Comparison of ENCODE assay signal across 17 cellular contexts in genomic region chr2:23530909-23531276, GRCh38.
A peak's percentile ranks its signal among the peaks of the same experiment; 100 is the strongest.
DNase-seq lines count a peak whose midpoint lies in the region; ATAC-seq, FAIRE-seq and TF ChIP-seq lines count a peak whose summit lies in the region.
"Had no signal": no experiment of that assay in that cellular context is flagged by ENCODE, and none has a peak within 500 bp of the region (broad histone marks: within the 10 kb centered on the region; RNA-seq: fewer than 3 reads in every experiment).

No MANE protein-coding gene starts in this region.

- H3K4me3 Mint-ChIP-seq in activated CD8-positive, alpha-beta T cell treated with anti-CD3 and anti-CD28 coated beads, Interleukin-2, amount 10 ng/mL, durations not matched to agents 7 days and 5 days = peak overlapping the region; percentile 16
- H3K4me3 Mint-ChIP-seq in activated CD8-positive, alpha-beta T cell treated with anti-CD3 and anti-CD28 coated beads for 36 hours = no peak overlapping the region
- H3K4me3 Mint-ChIP-seq in neural crest cell = no peak overlapping the region

- no peaks in the 10 kb centered on the region for H3K9me3 ChIP-seq in aorta (ENCODE audit: control insufficient read depth, low read length)
- H3K9me3 ChIP-seq: BE2C, SJCRH30 had no signal

- H3K27ac Mint-ChIP-seq in activated CD8-positive, alpha-beta T cell treated with anti-CD3 and anti-CD28 coated beads, Interleukin-2, amount 10 ng/mL, durations not matched to agents 7 days and 5 days = no peak overlapping the region
- H3K27ac Mint-ChIP-seq in activated CD8-positive, alpha-beta T cell treated with anti-CD3 and anti-CD28 coated beads for 36 hours = no peak overlapping the region
- H3K27ac Mint-ChIP-seq in neural crest cell (ENCODE audit: unreplicated experiment) = peak overlapping the region; percentile 24

- CTCF ChIA-PET in activated CD8-positive, alpha-beta T cell treated with anti-CD3 and anti-CD28 coated beads, Interleukin-2, amount 10 ng/mL, durations not matched to agents 7 days and 5 days (lab: Charles Lee) = interaction anchor here (1.1 kb wide), 1 partner anchor 21 kb away, joined by 3 read pairs; no protein-coding TSS in a partner anchor
- CTCF ChIA-PET in activated CD8-positive, alpha-beta T cell treated with anti-CD3 and anti-CD28 coated beads for 36 hours (lab: Charles Lee) = no interaction called here

- H3K9me3 Mint-ChIP-seq in activated CD8-positive, alpha-beta T cell treated with anti-CD3 and anti-CD28 coated beads, Interleukin-2, amount 10 ng/mL, durations not matched to agents 7 days and 5 days (ENCODE audit: insufficient read depth) = no peaks in the 10 kb centered on the region
- no peaks in the 10 kb centered on the region for H3K9me3 Mint-ChIP-seq in activated CD8-positive, alpha-beta T cell treated with anti-CD3 and anti-CD28 coated beads for 36 hours
- no peaks in the 10 kb centered on the region for H3K9me3 Mint-ChIP-seq in neural crest cell
- H3K9me3 Mint-ChIP-seq: CD4-positive, alpha-beta memory T cell had no signal

- WGBS in aorta, 2 donors = 90 to 93% methylated on average over 5 of the region's 5 CpGs

- peaks cover 57% of the 10 kb centered on the region for H3K4me1 Mint-ChIP-seq in activated CD8-positive, alpha-beta T cell treated with anti-CD3 and anti-CD28 coated beads, Interleukin-2, amount 10 ng/mL, durations not matched to agents 7 days and 5 days (ENCODE audit: low read depth)
- H3K4me1 Mint-ChIP-seq in activated CD8-positive, alpha-beta T cell treated with anti-CD3 and anti-CD28 coated beads for 36 hours (ENCODE audit: low read depth) = peaks cover 34% of the 10 kb centered on the region
- H3K4me1 Mint-ChIP-seq in neural crest cell = peaks cover 28% of the 10 kb centered on the region

- no peak overlapping the region for H3K27ac ChIP-seq in aorta (ENCODE audit: low read depth in 1 of 2, low read length in 2 of 2)
- H3K27ac ChIP-seq: KMS-11, RWPE1, SJCRH30 had no signal

- no peaks in the 10 kb centered on the region for H3K27me3 Mint-ChIP-seq in activated CD8-positive, alpha-beta T cell treated with anti-CD3 and anti-CD28 coated beads, Interleukin-2, amount 10 ng/mL, durations not matched to agents 7 days and 5 days (ENCODE audit: low read depth)
- peaks cover 4% of the 10 kb centered on the region for H3K27me3 Mint-ChIP-seq in activated CD8-positive, alpha-beta T cell treated with anti-CD3 and anti-CD28 coated beads for 36 hours
- no peaks in the 10 kb centered on the region for H3K27me3 Mint-ChIP-seq in neural crest cell (ENCODE audit: low read depth)

- H3K27me3 ChIP-seq in aorta (ENCODE audit: control insufficient read depth in 1 of 2, insufficient read depth in 2 of 2, low read length in 1 of 2) = no peaks in the 10 kb centered on the region
- H3K27me3 ChIP-seq: BE2C, SJCRH30 had no signal

- H3K36me3 ChIP-seq in aorta (ENCODE audit: control insufficient read depth in 1 of 2, insufficient read depth in 2 of 2, low read length in 1 of 2) = no peaks in the 10 kb centered on the region
- H3K36me3 ChIP-seq: BE2C, SJCRH30 had no signal

- no peaks in the 10 kb centered on the region for H3K4me1 ChIP-seq in aorta (ENCODE audit: control insufficient read depth in 1 of 2, insufficient read depth in 2 of 2, low read length in 2 of 2)

- no peak for ATAC-seq in activated CD8-positive, alpha-beta T cell treated with anti-CD3 and anti-CD28 coated beads, Interleukin-2, amount 10 ng/mL, durations not matched to agents 7 days and 5 days
- no peak for ATAC-seq in activated CD8-positive, alpha-beta T cell treated with anti-CD3 and anti-CD28 coated beads for 36 hours
- ATAC-seq in esophagus mucosa (peak; percentile 24), aorta (ENCODE audit: low FRiP score) (no peak), GM18868 (IDR thresholded peaks at IDR 0.05; ENCODE audit: unreplicated experiment) (no peak)
- ATAC-seq: PC-3 had no signal

- no peak for DNase-seq in activated CD8-positive, alpha-beta T cell treated with anti-CD3 and anti-CD28 coated beads, Interleukin-2, amount 10 ng/mL, durations not matched to agents 7 days and 5 days
- DNase-seq in activated CD8-positive, alpha-beta T cell treated with anti-CD3 and anti-CD28 coated beads for 36 hours = no peak
- DNase-seq in HTR-8/SVneo (ENCODE audit: insufficient read length, low spot score) = no peak
- DNase-seq in neural crest cell (ENCODE audit: low read depth, low spot score) = no peak
- no peak for DNase-seq in islet precursor cell
- no peak for DNase-seq in aorta
- DNase-seq: BE2C; CD4-positive, alpha-beta memory T cell; DND-41; MV-4-11; PC-3; SJCRH30 had no signal

- TF ChIP-seq CTCF in activated CD8-positive, alpha-beta T cell treated with anti-CD3 and anti-CD28 coated beads for 36 hours (IDR thresholded peaks at IDR 0.05) = no peak
- TF ChIP-seq CTCF in neural crest cell (conservative IDR thresholded peaks at IDR 0.05) = no peak

- H3K4me3 ChIP-seq in aorta (ENCODE audit: low read length in 2 of 2) = no peak overlapping the region
- H3K4me3 ChIP-seq: SJCRH30 had no signal

- intact Hi-C loops in activated CD8-positive, alpha-beta T cell treated with anti-CD3 and anti-CD28 coated beads for 36 hours (cut with micrococcal nuclease) = no loop called here
- intact Hi-C loops in aorta (cut with DNase I) = no loop called here

- POLR2A ChIA-PET in activated CD8-positive, alpha-beta T cell treated with anti-CD3 and anti-CD28 coated beads, Interleukin-2, amount 10 ng/mL, durations not matched to agents 7 days and 5 days (lab: Charles Lee) = no interaction called here
- POLR2A ChIA-PET in activated CD8-positive, alpha-beta T cell treated with anti-CD3 and anti-CD28 coated beads for 36 hours (lab: Charles Lee) = no interaction called here

- FAIRE-seq in HTR-8/SVneo (lab: Jason Lieb, UNC) = peak; percentile 4
- FAIRE-seq: A204.1 had no signal

- H3K36me3 Mint-ChIP-seq in activated CD8-positive, alpha-beta T cell treated with anti-CD3 and anti-CD28 coated beads, Interleukin-2, amount 10 ng/mL, durations not matched to agents 7 days and 5 days (ENCODE audit: low read depth) = no peaks in the 10 kb centered on the region
- no peaks in the 10 kb centered on the region for H3K36me3 Mint-ChIP-seq in activated CD8-positive, alpha-beta T cell treated with anti-CD3 and anti-CD28 coated beads for 36 hours (ENCODE audit: low read depth)
- H3K36me3 Mint-ChIP-seq in neural crest cell (ENCODE audit: low read depth) = no peaks in the 10 kb centered on the region
- H3K36me3 Mint-ChIP-seq: CD4-positive, alpha-beta memory T cell had no signal
